In the genomic region with DNA sequence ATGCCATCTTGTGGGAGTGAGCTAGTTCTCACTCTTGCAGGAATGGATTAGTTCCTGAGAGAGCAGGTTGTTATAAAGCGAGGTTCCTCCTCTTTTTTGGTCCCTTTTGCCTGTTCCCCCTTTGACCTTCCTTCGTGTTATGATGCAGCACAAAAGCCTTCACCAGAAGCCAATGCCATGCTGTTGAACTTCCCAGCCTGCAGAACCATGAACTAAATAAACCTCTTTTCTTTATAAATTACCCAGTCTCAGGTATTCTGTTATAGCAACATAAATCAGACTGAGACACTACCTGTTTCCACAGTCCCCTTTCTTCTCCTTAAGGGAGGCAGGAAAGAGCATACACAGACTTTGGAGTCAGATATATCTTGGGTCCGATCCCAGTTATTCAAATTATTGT, we compare ENCODE assay signal across 40 cellular contexts. TPM values are rescaled to one million over a fixed set of nuclear protein-coding genes. Genes with fewer than 3 reads are reported as not detected.
"Had no signal": no experiment of that assay in that cellular context is flagged by ENCODE, and none has a peak within 500 bp of the region (broad histone marks: within the 10 kb centered on the region; RNA-seq: fewer than 3 reads in every experiment).

No MANE protein-coding gene starts in this region.

- H3K4me3 Mint-ChIP-seq: activated naive CD4-positive, alpha-beta T cell treated with anti-CD3 and anti-CD28 coated beads for 36 hours; activated naive CD4-positive, alpha-beta T cell treated with anti-CD3 and anti-CD28 coated beads, Interleukin-2, amount 10 ng/mL, durations not matched to agents 7 days and 5 days; activated naive CD4-positive, alpha-beta T cell treated with anti-CD3 and anti-CD28 coated beads, Interleukin-2, amount 50 U/mL, for 24 hours; activated naive CD8-positive, alpha-beta T cell; activated naive CD8-positive, alpha-beta T cell treated with anti-CD3 and anti-CD28 coated beads for 36 hours; activated naive CD8-positive, alpha-beta T cell treated with anti-CD3 and anti-CD28 coated beads, Interleukin-2, amount 10 ng/mL, durations not matched to agents 7 days and 5 days; activated naive CD8-positive, alpha-beta T cell treated with anti-CD3 and anti-CD28 coated beads, Interleukin-2, amount 50 U/mL, for 24 hours; activated T-cell treated with anti-CD3 and anti-CD28 coated beads, Interleukin-2, amount 50 U/mL, for 24 hours; activated T-cell treated with anti-CD3 and anti-CD28 coated beads, Interleukin-2, amount 50 U/mL, for 4 hours; activated T-cell treated with anti-CD3 and anti-CD28 coated beads, Interleukin-2, amount 50 U/mL, for 72 hours; activated T-helper 1 cell treated with anti-CD3 and anti-CD28 coated beads, Interleukin-12 subunit alpha, Interleukin-12 subunit beta, Interleukin-2, Interleukin-4 antibody, amounts not matched to agents 30 ng/mL and 10 ng/mL and 1 ng/mL, durations not matched to agents 14 hours and 24 hours and 36 hours; activated T-helper 17 cell treated with anti-CD3 and anti-CD28 coated beads, Interleukin-2, amount 50 U/mL, for 72 hours; brain; central memory CD8-positive, alpha-beta T cell had no signal

- FAIRE-seq: astrocyte, bronchial epithelial cell had no signal

- H3K27me3 ChIP-seq: ascending aorta, body of pancreas, brain microvascular endothelial cell, breast epithelium, cardiac muscle cell had no signal

- H3K36me3 ChIP-seq: adrenal gland, ascending aorta, brain microvascular endothelial cell, breast epithelium, cardiac muscle cell had no signal

- DNase-seq: activated effector memory CD4-positive, alpha-beta T cell treated with anti-CD3 and anti-CD28 coated beads, Interleukin-2, amount 50 U/mL, for 16 hours; activated effector memory CD4-positive, alpha-beta T cell treated with Interleukin-2 at 50 U/mL for 16 hours; activated gamma-delta T cell; activated gamma-delta T cell treated with Interleukin-2 at 50 U/mL for 16 hours; activated naive CD4-positive, alpha-beta T cell; activated naive CD4-positive, alpha-beta T cell treated with anti-CD3 and anti-CD28 coated beads for 36 hours; activated naive CD4-positive, alpha-beta T cell treated with anti-CD3 and anti-CD28 coated beads, Interleukin-2, amount 10 ng/mL, durations not matched to agents 7 days and 5 days; activated naive CD4-positive, alpha-beta T cell treated with anti-CD3 and anti-CD28 coated beads, Interleukin-2, amount 50 U/mL, for 16 hours; activated naive CD4-positive, alpha-beta T cell treated with Interleukin-2 at 50 U/mL for 16 hours; activated naive CD8-positive, alpha-beta T cell treated with anti-CD3 and anti-CD28 coated beads for 36 hours; activated naive CD8-positive, alpha-beta T cell treated with anti-CD3 and anti-CD28 coated beads, Interleukin-2, amount 10 ng/mL, durations not matched to agents 7 days and 5 days; activated naive CD8-positive, alpha-beta T cell treated with anti-CD3 and anti-CD28 coated beads, Interleukin-2, amount 50 U/mL, for 24 hours; activated T-cell treated with anti-CD3 and anti-CD28 coated beads, Interleukin-2, amount 50 U/mL, for 1 hour; activated T-cell treated with anti-CD3 and anti-CD28 coated beads, Interleukin-2, amount 50 U/mL, for 24 hours; activated T-cell treated with anti-CD3 and anti-CD28 coated beads, Interleukin-2, amount 50 U/mL, for 4 hours; activated T-cell treated with anti-CD3 and anti-CD28 coated beads, Interleukin-2, amount 50 U/mL, for 48 hours; activated T-cell treated with anti-CD3 and anti-CD28 coated beads, Interleukin-2, amount 50 U/mL, for 72 hours; adrenal gland; amniotic stem cell; amygdala; anterior cingulate cortex; aorta; body of pancreas; brain microvascular endothelial cell; caudate nucleus; central memory CD4-positive, alpha-beta T cell; cerebellar nuclear complex had no signal

- H3K4me1 Mint-ChIP-seq: activated naive CD4-positive, alpha-beta T cell treated with anti-CD3 and anti-CD28 coated beads, Interleukin-2, amount 10 ng/mL, durations not matched to agents 7 days and 5 days; activated naive CD4-positive, alpha-beta T cell treated with anti-CD3 and anti-CD28 coated beads, Interleukin-2, amount 50 U/mL, for 24 hours; activated naive CD8-positive, alpha-beta T cell treated with anti-CD3 and anti-CD28 coated beads for 36 hours; activated naive CD8-positive, alpha-beta T cell treated with anti-CD3 and anti-CD28 coated beads, Interleukin-2, amount 10 ng/mL, durations not matched to agents 7 days and 5 days; activated naive CD8-positive, alpha-beta T cell treated with anti-CD3 and anti-CD28 coated beads, Interleukin-2, amount 50 U/mL, for 24 hours; activated T-helper 17 cell treated with anti-CD3 and anti-CD28 coated beads, Interleukin-2, amount 50 U/mL, for 72 hours; central memory CD8-positive, alpha-beta T cell had no signal

- H3K4me3 ChIP-seq: adrenal gland, ascending aorta, body of pancreas, breast epithelium, cardiac muscle cell had no signal

- H3K27ac Mint-ChIP-seq: activated naive CD4-positive, alpha-beta T cell treated with anti-CD3 and anti-CD28 coated beads for 36 hours; activated naive CD4-positive, alpha-beta T cell treated with anti-CD3 and anti-CD28 coated beads, Interleukin-2, amount 10 ng/mL, durations not matched to agents 7 days and 5 days; activated naive CD4-positive, alpha-beta T cell treated with anti-CD3 and anti-CD28 coated beads, Interleukin-2, amount 50 U/mL, for 24 hours; activated naive CD4-positive, alpha-beta T cell treated with anti-CD3 and anti-CD28 coated beads, Interleukin-2, amount 50 U/mL, for 72 hours; activated naive CD8-positive, alpha-beta T cell; activated naive CD8-positive, alpha-beta T cell treated with anti-CD3 and anti-CD28 coated beads for 36 hours; activated naive CD8-positive, alpha-beta T cell treated with anti-CD3 and anti-CD28 coated beads, Interleukin-2, amount 10 ng/mL, durations not matched to agents 7 days and 5 days; activated naive CD8-positive, alpha-beta T cell treated with anti-CD3 and anti-CD28 coated beads, Interleukin-2, amount 50 U/mL, for 24 hours; activated T-cell treated with anti-CD3 and anti-CD28 coated beads, Interleukin-2, amount 50 U/mL, for 24 hours; activated T-cell treated with anti-CD3 and anti-CD28 coated beads, Interleukin-2, amount 50 U/mL, for 72 hours; activated T-helper 1 cell treated with anti-CD3 and anti-CD28 coated beads, Interleukin-12 subunit alpha, Interleukin-12 subunit beta, Interleukin-2, Interleukin-4 antibody, amounts not matched to agents 30 ng/mL and 10 ng/mL and 1 ng/mL, durations not matched to agents 14 hours and 24 hours and 36 hours; activated T-helper 17 cell treated with anti-CD3 and anti-CD28 coated beads, Interleukin-2, amount 50 U/mL, for 72 hours; activated T-helper 2 cell treated with anti-CD3 and anti-CD28 coated beads, Interferon-gamma antibody, Interleukin-2, Interleukin-4, amounts not matched to agents 10 μg/mL and 5 μg/mL and 100 μg/mL, durations not matched to agents 14 hours and 24 hours and 36 hours; brain had no signal

- ATAC-seq: activated naive CD4-positive, alpha-beta T cell treated with anti-CD3 and anti-CD28 coated beads, Interleukin-2, amount 50 U/mL, for 72 hours; activated naive CD8-positive, alpha-beta T cell treated with anti-CD3 and anti-CD28 coated beads, Interleukin-2, amount 50 U/mL, for 24 hours; activated T-cell treated with anti-CD3 and anti-CD28 coated beads, Interleukin-2, amount 50 U/mL, for 4 hours; activated T-cell treated with anti-CD3 and anti-CD28 coated beads, Interleukin-2, amount 50 U/mL, for 72 hours; activated T-helper 17 cell treated with anti-CD3 and anti-CD28 coated beads, Interleukin-2, amount 50 U/mL, for 72 hours; body of pancreas had no signal

- H3K27ac ChIP-seq: adrenal gland, ascending aorta, body of pancreas, brain microvascular endothelial cell, breast epithelium, cardiac muscle cell had no signal

- H3K4me1 ChIP-seq: adrenal gland, ascending aorta, body of pancreas, breast epithelium had no signal

RNA-seq across cellular contexts. Expression of gene DISP3, which starts 25.6 kb away (rescaled TPM):
- total RNA-seq: ascending aorta, bronchial epithelial cell had no signal
- polyA plus RNA-seq: aorta had no signal
